16 cellular contexts compared by ENCODE assay signal in genomic region chr2:171958475-171958874, GRCh38. TPM values are rescaled to one million over a fixed set of nuclear protein-coding genes. Genes with fewer than 3 reads are reported as not detected.
A peak's percentile ranks its signal among the peaks of the same experiment; 100 is the strongest.
DNase-seq lines count a peak whose midpoint lies in the region; TF ChIP-seq lines count a peak whose summit lies in the region.
"Had no signal": no experiment of that assay in that cellular context is flagged by ENCODE, and none has a peak within 500 bp of the region (broad histone marks: within the 10 kb centered on the region; RNA-seq: fewer than 3 reads in every experiment).

No MANE protein-coding gene starts in this region.

- peaks cover 7% of the 10 kb centered on the region; the same call in 1 of the 2 replicates for H4K20me1 ChIP-seq in PC-9 (ENCODE audit: insufficient read depth)

- H3K27ac ChIP-seq in PC-9 = no peak overlapping the region
- H3K27ac ChIP-seq: epithelial cell of prostate, neural progenitor cell had no signal

- no peak overlapping the region for H3K4me3 Mint-ChIP-seq in dendritic cell treated with granulocyte-macrophage colony-stimulating factor and Interleukin-4, amounts not matched to agents 40 ng/mL and 50 ng/mL, for 4 days
- H3K4me3 Mint-ChIP-seq in type B pancreatic cell = no peak overlapping the region
- H3K4me3 Mint-ChIP-seq: neural progenitor cell; stimulated activated naive CD8-positive, alpha-beta T cell treated with anti-CD3 and anti-CD28 coated beads, Interleukin-15, Interleukin-2, amounts not matched to agents 100 ng/mL and 50 ng/mL, for 24 hours had no signal

- TF ChIP-seq CTCF in type B pancreatic cell (conservative IDR thresholded peaks at IDR 0.05) (no peak), PC-9 (conservative IDR thresholded peaks at IDR 0.05) (no peak)

- H3K36me3 Mint-ChIP-seq in dendritic cell treated with granulocyte-macrophage colony-stimulating factor and Interleukin-4, amounts not matched to agents 40 ng/mL and 50 ng/mL, for 4 days (ENCODE audit: low read depth) = peaks cover 12% of the 10 kb centered on the region
- peaks cover 23% of the 10 kb centered on the region for H3K36me3 Mint-ChIP-seq in type B pancreatic cell

- DNase-seq in GM04503 (ENCODE audit: low read depth) = peak; percentile 61
- DNase-seq in OCI-M1 (lab: John Stamatoyannopoulos, UW) = peak; percentile 24
- DNase-seq in skeletal muscle cell (ENCODE audit: low read depth) = peak; percentile 19
- DNase-seq in stimulated activated CD4-positive, alpha-beta T cell treated with anti-CD3 and anti-CD28 coated beads, Interleukin-12 subunit alpha, Interleukin-12 subunit beta, amount 100 ng/mL, for 4 hours = no peak
- no peak for DNase-seq in type B pancreatic cell (ENCODE audit: extremely low spot score, unreplicated experiment)
- DNase-seq in PC-9 = no peak
- DNase-seq in activated T-cell treated with anti-CD3 and anti-CD28 coated beads, Interleukin-2, amount 50 U/mL, for 48 hours = no peak
- DNase-seq: DND-41; NCI-H1092; NCI-H748 treated with DMSO at 0.1 percent for 48 hours; stimulated activated CD4-positive, alpha-beta T cell treated with anti-CD3 and anti-CD28 coated beads, Interleukin-2, amount 100 ng/mL, for 24 hours; T-helper 2 cell had no signal

- POLR2A ChIA-PET in PC-9 (lab: Charles Lee; ENCODE audit: unreplicated experiment) = no interaction called here

- no peak overlapping the region for H2AFZ ChIP-seq in PC-9
- H2AFZ ChIP-seq: neural progenitor cell had no signal

- no peaks in the 10 kb centered on the region for H3K9me2 ChIP-seq in PC-9 (ENCODE audit: insufficient read depth)

- no peaks in the 10 kb centered on the region for H3K9me3 ChIP-seq in PC-9 (ENCODE audit: insufficient read depth, low read depth)

- no peak overlapping the region for H3K4me3 ChIP-seq in skeletal muscle cell (ENCODE audit: low read depth, low read length)
- no peak overlapping the region for H3K4me3 ChIP-seq in PC-9
- H3K4me3 ChIP-seq: neural progenitor cell had no signal

- peaks cover 54% of the 10 kb centered on the region for H3K4me1 Mint-ChIP-seq in dendritic cell treated with granulocyte-macrophage colony-stimulating factor and Interleukin-4, amounts not matched to agents 40 ng/mL and 50 ng/mL, for 4 days (ENCODE audit: low read depth)
- H3K4me1 Mint-ChIP-seq in type B pancreatic cell (ENCODE audit: unreplicated experiment) = no peaks in the 10 kb centered on the region
- H3K4me1 Mint-ChIP-seq: neural progenitor cell had no signal

- no peaks in the 10 kb centered on the region for H3K27me3 Mint-ChIP-seq in dendritic cell treated with granulocyte-macrophage colony-stimulating factor and Interleukin-4, amounts not matched to agents 40 ng/mL and 50 ng/mL, for 4 days
- no peaks in the 10 kb centered on the region for H3K27me3 Mint-ChIP-seq in type B pancreatic cell
- H3K27me3 Mint-ChIP-seq: stimulated activated naive CD8-positive, alpha-beta T cell treated with anti-CD3 and anti-CD28 coated beads, Interleukin-15, Interleukin-2, amounts not matched to agents 100 ng/mL and 50 ng/mL, for 24 hours had no signal

- H3K27ac Mint-ChIP-seq in dendritic cell treated with granulocyte-macrophage colony-stimulating factor and Interleukin-4, amounts not matched to agents 40 ng/mL and 50 ng/mL, for 4 days = peak overlapping the region; percentile 67
- no peak overlapping the region for H3K27ac Mint-ChIP-seq in type B pancreatic cell
- H3K27ac Mint-ChIP-seq: neural progenitor cell; stimulated activated naive CD8-positive, alpha-beta T cell treated with anti-CD3 and anti-CD28 coated beads, Interleukin-15, Interleukin-2, amounts not matched to agents 100 ng/mL and 50 ng/mL, for 24 hours had no signal

- CTCF ChIA-PET in PC-9 (lab: Charles Lee) = interaction anchor here (0.7 kb wide), 1 partner anchor 503 kb away, joined by 3 read pairs; no protein-coding TSS in a partner anchor

- H3K79me2 ChIP-seq in PC-9 (ENCODE audit: low read depth) = peaks cover 32% of the 10 kb centered on the region; the same call in 1 of the 2 replicates

- no peaks in the 10 kb centered on the region for H3K4me1 ChIP-seq in PC-9 (replicated peaks; ENCODE audit: insufficient read depth)

- no peaks in the 10 kb centered on the region for H3K9me3 Mint-ChIP-seq in dendritic cell treated with granulocyte-macrophage colony-stimulating factor and Interleukin-4, amounts not matched to agents 40 ng/mL and 50 ng/mL, for 4 days
- H3K9me3 Mint-ChIP-seq in type B pancreatic cell = no peaks in the 10 kb centered on the region
- H3K9me3 Mint-ChIP-seq: neural progenitor cell; stimulated activated naive CD8-positive, alpha-beta T cell treated with anti-CD3 and anti-CD28 coated beads, Interleukin-15, Interleukin-2, amounts not matched to agents 100 ng/mL and 50 ng/mL, for 24 hours had no signal

- no peaks in the 10 kb centered on the region for H3K27me3 ChIP-seq in PC-9 (ENCODE audit: insufficient read depth, low read depth)
- H3K27me3 ChIP-seq: neural progenitor cell had no signal

- no TSS peak for BruUV-seq in PC-9 (replicated peaks; lab: Mats Ljungman, UMichigan)

- intact Hi-C loops in dendritic cell treated with granulocyte-macrophage colony-stimulating factor and Interleukin-4, amounts not matched to agents 40 ng/mL and 50 ng/mL, for 4 days (cut with micrococcal nuclease) = loop anchor here (5.0 kb wide), 1 partner anchor 124 kb away; no protein-coding TSS in a partner anchor
- intact Hi-C loops in PC-9 (cut with micrococcal nuclease; ENCODE audit: unreplicated experiment) = no loop called here

- peaks cover 9% of the 10 kb centered on the region for H3K36me3 ChIP-seq in PC-9 (ENCODE audit: low read depth)
- H3K36me3 ChIP-seq: neural progenitor cell had no signal

- peaks cover 14% of the 10 kb centered on the region; the same call in 1 of the 2 replicates for H3F3A ChIP-seq in PC-9 (ENCODE audit: insufficient read depth, low read depth)

- no peak overlapping the region for H3K4me2 ChIP-seq in PC-9
- H3K4me2 ChIP-seq: neural progenitor cell had no signal

RNA-seq across cellular contexts. Expression of gene HAT1, which starts 36.2 kb away (rescaled TPM):
- total RNA-seq in type B pancreatic cell (ENCODE audit: low replicate concordance) (35.0 and 43.1 TPM in 2 replicates), PC-9 (2021) (96.4 and 132 TPM in 2 replicates)

RNA-seq across cellular contexts. Expression of gene METAP1D, which starts 41.3 kb away (rescaled TPM):
- 2.2 and 10.4 TPM in 2 replicates for total RNA-seq in type B pancreatic cell (ENCODE audit: low replicate concordance)
- 21.5 and 32.4 TPM in 2 replicates for total RNA-seq in PC-9 (2021)

Comparison
In these comparisons a context has a peak if more than half of its experiments do, and no peak if none do; other contexts are left out.
1. DNase-seq: peak in GM04503 (single experiment), OCI-M1 (single experiment) and skeletal muscle cell (single experiment); none in stimulated activated CD4-positive, alpha-beta T cell treated with anti-CD3 and anti-CD28 coated beads, Interleukin-12 subunit alpha, Interleukin-12 subunit beta, amount 100 ng/mL, for 4 hours (single experiment), type B pancreatic cell (single experiment), PC-9 (0 of 2) and activated T-cell treated with anti-CD3 and anti-CD28 coated beads, Interleukin-2, amount 50 U/mL, for 48 hours (0 of 2).